2 cellular contexts compared by ENCODE assay signal in the genomic region with DNA sequence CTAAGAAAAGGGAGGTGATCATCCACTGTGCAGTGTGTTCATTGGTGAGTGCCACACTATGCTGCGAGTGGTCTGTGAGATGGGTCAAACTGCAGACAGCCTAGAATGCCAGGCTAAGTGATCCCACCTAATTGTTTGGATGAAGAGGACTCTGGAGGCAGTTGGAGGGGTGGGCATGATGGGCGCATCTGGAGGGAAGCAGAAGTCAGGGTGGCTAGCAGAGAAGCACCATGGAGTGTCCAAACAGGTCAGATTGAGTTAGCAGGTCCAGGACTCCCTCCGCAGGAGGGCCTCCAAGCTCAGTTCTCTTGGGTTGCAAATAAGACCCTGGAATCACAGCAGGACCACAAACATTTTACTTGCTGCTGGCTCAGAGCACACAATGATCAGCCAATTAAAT.
TF ChIP-seq lines count a peak whose summit lies in the region.

No MANE protein-coding gene starts in this region.

TF ChIP-seq in SK-N-SH, 30 proteins besides CTCF, POLR2A, EP300 and RAD21 (continued from another document):
- TF ChIP-seq, protein P1, sequence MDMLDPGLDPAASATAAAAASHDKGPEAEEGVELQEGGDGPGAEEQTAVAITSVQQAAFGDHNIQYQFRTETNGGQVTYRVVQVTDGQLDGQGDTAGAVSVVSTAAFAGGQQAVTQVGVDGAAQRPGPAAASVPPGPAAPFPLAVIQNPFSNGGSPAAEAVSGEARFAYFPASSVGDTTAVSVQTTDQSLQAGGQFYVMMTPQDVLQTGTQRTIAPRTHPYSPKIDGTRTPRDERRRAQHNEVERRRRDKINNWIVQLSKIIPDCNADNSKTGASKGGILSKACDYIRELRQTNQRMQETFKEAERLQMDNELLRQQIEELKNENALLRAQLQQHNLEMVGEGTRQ (IDR thresholded peaks at IDR 0.05; ENCODE audit: borderline replicate concordance, low read depth, low read length): no peak
- TF ChIP-seq EZH2phosphoT487 (IDR thresholded peaks at IDR 0.05; ENCODE audit: borderline replicate concordance, low read depth): no peak
- no peak for TF ChIP-seq TEAD4 (IDR thresholded peaks at IDR 0.05; ENCODE audit: borderline replicate concordance, insufficient read depth)
- TF ChIP-seq SMC3 (IDR thresholded peaks at IDR 0.05; ENCODE audit: low read depth, low read length): no peak
- TF ChIP-seq GABPA (IDR thresholded peaks at IDR 0.05; ENCODE audit: low read depth): no peak
- TF ChIP-seq FOXM1 (IDR thresholded peaks at IDR 0.05; ENCODE audit: low read depth): no peak
- no peak for TF ChIP-seq YY1 (IDR thresholded peaks at IDR 0.05; ENCODE audit: low read depth)
- no peak for TF ChIP-seq NRF1 (IDR thresholded peaks at IDR 0.05; ENCODE audit: low read depth, low read length)
- TF ChIP-seq, protein P2, sequence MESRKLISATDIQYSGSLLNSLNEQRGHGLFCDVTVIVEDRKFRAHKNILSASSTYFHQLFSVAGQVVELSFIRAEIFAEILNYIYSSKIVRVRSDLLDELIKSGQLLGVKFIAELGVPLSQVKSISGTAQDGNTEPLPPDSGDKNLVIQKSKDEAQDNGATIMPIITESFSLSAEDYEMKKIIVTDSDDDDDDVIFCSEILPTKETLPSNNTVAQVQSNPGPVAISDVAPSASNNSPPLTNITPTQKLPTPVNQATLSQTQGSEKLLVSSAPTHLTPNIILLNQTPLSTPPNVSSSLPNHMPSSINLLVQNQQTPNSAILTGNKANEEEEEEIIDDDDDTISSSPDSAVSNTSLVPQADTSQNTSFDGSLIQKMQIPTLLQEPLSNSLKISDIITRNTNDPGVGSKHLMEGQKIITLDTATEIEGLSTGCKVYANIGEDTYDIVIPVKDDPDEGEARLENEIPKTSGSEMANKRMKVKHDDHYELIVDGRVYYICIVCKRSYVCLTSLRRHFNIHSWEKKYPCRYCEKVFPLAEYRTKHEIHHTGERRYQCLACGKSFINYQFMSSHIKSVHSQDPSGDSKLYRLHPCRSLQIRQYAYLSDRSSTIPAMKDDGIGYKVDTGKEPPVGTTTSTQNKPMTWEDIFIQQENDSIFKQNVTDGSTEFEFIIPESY (IDR thresholded peaks at IDR 0.05; ENCODE audit: borderline replicate concordance, low read depth): no peak
- no peak for TF ChIP-seq CHD2 (IDR thresholded peaks at IDR 0.05; ENCODE audit: low read length, partially characterized antibody)

TF ChIP-seq in HepG2, 621 proteins besides CTCF, POLR2A, EP300 and RAD21 (continued from another document):
- TF ChIP-seq ZFP82 (CRISPR knock-in tag; IDR thresholded peaks at IDR 0.05; ENCODE audit: borderline replicate concordance) (no peak), NFYC (CRISPR knock-in tag; IDR thresholded peaks at IDR 0.05) (no peak), ZNF17 (CRISPR knock-in tag; IDR thresholded peaks at IDR 0.05) (no peak), ELF1 (CRISPR knock-in tag; IDR thresholded peaks at IDR 0.05) (no peak)
- TF ChIP-seq, protein P3, sequence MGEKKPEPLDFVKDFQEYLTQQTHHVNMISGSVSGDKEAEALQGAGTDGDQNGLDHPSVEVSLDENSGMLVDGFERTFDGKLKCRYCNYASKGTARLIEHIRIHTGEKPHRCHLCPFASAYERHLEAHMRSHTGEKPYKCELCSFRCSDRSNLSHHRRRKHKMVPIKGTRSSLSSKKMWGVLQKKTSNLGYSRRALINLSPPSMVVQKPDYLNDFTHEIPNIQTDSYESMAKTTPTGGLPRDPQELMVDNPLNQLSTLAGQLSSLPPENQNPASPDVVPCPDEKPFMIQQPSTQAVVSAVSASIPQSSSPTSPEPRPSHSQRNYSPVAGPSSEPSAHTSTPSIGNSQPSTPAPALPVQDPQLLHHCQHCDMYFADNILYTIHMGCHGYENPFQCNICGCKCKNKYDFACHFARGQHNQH (CRISPR knock-in tag; IDR thresholded peaks at IDR 0.05): no peak
